In the genomic region with DNA sequence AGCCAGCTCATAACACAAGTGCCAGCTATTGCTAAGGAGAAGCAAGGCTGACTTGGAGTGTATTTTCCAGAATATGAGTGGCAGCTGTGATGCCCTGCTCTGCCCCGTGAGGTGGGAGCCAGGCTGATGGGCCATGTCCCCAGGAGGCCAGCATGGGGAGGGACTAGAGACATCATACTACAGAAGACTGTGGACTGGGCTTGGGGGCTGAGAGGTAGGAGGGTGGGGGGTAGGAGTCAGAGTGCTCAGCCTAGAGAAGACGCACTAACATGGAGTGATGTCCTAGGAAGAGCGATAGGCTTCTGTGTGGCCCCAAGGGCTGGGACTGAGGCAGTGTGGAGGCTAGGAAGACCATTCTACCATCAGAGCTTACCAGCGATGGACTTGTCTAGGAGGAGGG, we compare ENCODE assay signal across 40 cellular contexts.
"Had no signal": no experiment of that assay in that cellular context is flagged by ENCODE, and none has a peak within 500 bp of the region (broad histone marks: within the 10 kb centered on the region; RNA-seq: fewer than 3 reads in every experiment).

No MANE protein-coding gene starts in this region.

- H3K4me1 Mint-ChIP-seq: activated naive CD4-positive, alpha-beta T cell treated with anti-CD3 and anti-CD28 coated beads, Interleukin-2, amount 10 ng/mL, durations not matched to agents 7 days and 5 days; activated naive CD4-positive, alpha-beta T cell treated with anti-CD3 and anti-CD28 coated beads, Interleukin-2, amount 50 U/mL, for 24 hours; activated naive CD8-positive, alpha-beta T cell treated with anti-CD3 and anti-CD28 coated beads for 36 hours; activated naive CD8-positive, alpha-beta T cell treated with anti-CD3 and anti-CD28 coated beads, Interleukin-2, amount 10 ng/mL, durations not matched to agents 7 days and 5 days; activated naive CD8-positive, alpha-beta T cell treated with anti-CD3 and anti-CD28 coated beads, Interleukin-2, amount 50 U/mL, for 24 hours; activated T-helper 17 cell treated with anti-CD3 and anti-CD28 coated beads, Interleukin-2, amount 50 U/mL, for 72 hours; brain; central memory CD8-positive, alpha-beta T cell had no signal

- H3K9me3 ChIP-seq: adrenal gland, ascending aorta, body of pancreas, breast epithelium had no signal

- H3K36me3 ChIP-seq: adrenal gland, ascending aorta, brain microvascular endothelial cell, breast epithelium, cardiac muscle cell had no signal

- H3K4me1 ChIP-seq: adrenal gland, ascending aorta, body of pancreas, breast epithelium had no signal

- DNase-seq: activated effector memory CD4-positive, alpha-beta T cell treated with anti-CD3 and anti-CD28 coated beads, Interleukin-2, amount 50 U/mL, for 16 hours; activated effector memory CD4-positive, alpha-beta T cell treated with Interleukin-2 at 50 U/mL for 16 hours; activated gamma-delta T cell; activated gamma-delta T cell treated with Interleukin-2 at 50 U/mL for 16 hours; activated naive CD4-positive, alpha-beta T cell; activated naive CD4-positive, alpha-beta T cell treated with anti-CD3 and anti-CD28 coated beads for 36 hours; activated naive CD4-positive, alpha-beta T cell treated with anti-CD3 and anti-CD28 coated beads, Interleukin-2, amount 10 ng/mL, durations not matched to agents 7 days and 5 days; activated naive CD4-positive, alpha-beta T cell treated with anti-CD3 and anti-CD28 coated beads, Interleukin-2, amount 50 U/mL, for 16 hours; activated naive CD4-positive, alpha-beta T cell treated with Interleukin-2 at 50 U/mL for 16 hours; activated naive CD8-positive, alpha-beta T cell treated with anti-CD3 and anti-CD28 coated beads for 36 hours; activated naive CD8-positive, alpha-beta T cell treated with anti-CD3 and anti-CD28 coated beads, Interleukin-2, amount 10 ng/mL, durations not matched to agents 7 days and 5 days; activated naive CD8-positive, alpha-beta T cell treated with anti-CD3 and anti-CD28 coated beads, Interleukin-2, amount 50 U/mL, for 24 hours; activated T-cell treated with anti-CD3 and anti-CD28 coated beads, Interleukin-2, amount 50 U/mL, for 1 hour; activated T-cell treated with anti-CD3 and anti-CD28 coated beads, Interleukin-2, amount 50 U/mL, for 24 hours; activated T-cell treated with anti-CD3 and anti-CD28 coated beads, Interleukin-2, amount 50 U/mL, for 4 hours; activated T-cell treated with anti-CD3 and anti-CD28 coated beads, Interleukin-2, amount 50 U/mL, for 48 hours; activated T-cell treated with anti-CD3 and anti-CD28 coated beads, Interleukin-2, amount 50 U/mL, for 72 hours; adrenal gland; amniotic stem cell; amygdala; anterior cingulate cortex; aorta; body of pancreas; brain microvascular endothelial cell; caudate nucleus; central memory CD4-positive, alpha-beta T cell; cerebellar nuclear complex had no signal

- H3K36me3 Mint-ChIP-seq: activated naive CD4-positive, alpha-beta T cell treated with anti-CD3 and anti-CD28 coated beads, Interleukin-2, amount 10 ng/mL, durations not matched to agents 7 days and 5 days; activated naive CD4-positive, alpha-beta T cell treated with anti-CD3 and anti-CD28 coated beads, Interleukin-2, amount 50 U/mL, for 24 hours; activated naive CD4-positive, alpha-beta T cell treated with anti-CD3 and anti-CD28 coated beads, Interleukin-2, amount 50 U/mL, for 72 hours; activated naive CD8-positive, alpha-beta T cell; activated naive CD8-positive, alpha-beta T cell treated with anti-CD3 and anti-CD28 coated beads for 36 hours; activated naive CD8-positive, alpha-beta T cell treated with anti-CD3 and anti-CD28 coated beads, Interleukin-2, amount 10 ng/mL, durations not matched to agents 7 days and 5 days; brain had no signal

- H3K27me3 ChIP-seq: ascending aorta, body of pancreas, brain microvascular endothelial cell, cardiac muscle cell had no signal

- H3K27ac Mint-ChIP-seq: activated naive CD4-positive, alpha-beta T cell treated with anti-CD3 and anti-CD28 coated beads for 36 hours; activated naive CD4-positive, alpha-beta T cell treated with anti-CD3 and anti-CD28 coated beads, Interleukin-2, amount 10 ng/mL, durations not matched to agents 7 days and 5 days; activated naive CD4-positive, alpha-beta T cell treated with anti-CD3 and anti-CD28 coated beads, Interleukin-2, amount 50 U/mL, for 24 hours; activated naive CD4-positive, alpha-beta T cell treated with anti-CD3 and anti-CD28 coated beads, Interleukin-2, amount 50 U/mL, for 72 hours; activated naive CD8-positive, alpha-beta T cell; activated naive CD8-positive, alpha-beta T cell treated with anti-CD3 and anti-CD28 coated beads for 36 hours; activated naive CD8-positive, alpha-beta T cell treated with anti-CD3 and anti-CD28 coated beads, Interleukin-2, amount 10 ng/mL, durations not matched to agents 7 days and 5 days; activated naive CD8-positive, alpha-beta T cell treated with anti-CD3 and anti-CD28 coated beads, Interleukin-2, amount 50 U/mL, for 24 hours; activated T-cell treated with anti-CD3 and anti-CD28 coated beads, Interleukin-2, amount 50 U/mL, for 24 hours; activated T-cell treated with anti-CD3 and anti-CD28 coated beads, Interleukin-2, amount 50 U/mL, for 72 hours; activated T-helper 1 cell treated with anti-CD3 and anti-CD28 coated beads, Interleukin-12 subunit alpha, Interleukin-12 subunit beta, Interleukin-2, Interleukin-4 antibody, amounts not matched to agents 30 ng/mL and 10 ng/mL and 1 ng/mL, durations not matched to agents 14 hours and 24 hours and 36 hours; activated T-helper 17 cell treated with anti-CD3 and anti-CD28 coated beads, Interleukin-2, amount 50 U/mL, for 72 hours; activated T-helper 2 cell treated with anti-CD3 and anti-CD28 coated beads, Interferon-gamma antibody, Interleukin-2, Interleukin-4, amounts not matched to agents 10 μg/mL and 5 μg/mL and 100 μg/mL, durations not matched to agents 14 hours and 24 hours and 36 hours; brain had no signal

- H3K27me3 Mint-ChIP-seq: activated naive CD4-positive, alpha-beta T cell treated with anti-CD3 and anti-CD28 coated beads, Interleukin-2, amount 10 ng/mL, durations not matched to agents 7 days and 5 days had no signal

- H3K9me3 Mint-ChIP-seq: activated naive CD4-positive, alpha-beta T cell treated with anti-CD3 and anti-CD28 coated beads for 36 hours; activated naive CD4-positive, alpha-beta T cell treated with anti-CD3 and anti-CD28 coated beads, Interleukin-2, amount 10 ng/mL, durations not matched to agents 7 days and 5 days; activated naive CD4-positive, alpha-beta T cell treated with anti-CD3 and anti-CD28 coated beads, Interleukin-2, amount 50 U/mL, for 24 hours; activated naive CD4-positive, alpha-beta T cell treated with anti-CD3 and anti-CD28 coated beads, Interleukin-2, amount 50 U/mL, for 72 hours; activated naive CD8-positive, alpha-beta T cell treated with anti-CD3 and anti-CD28 coated beads for 36 hours; activated naive CD8-positive, alpha-beta T cell treated with anti-CD3 and anti-CD28 coated beads, Interleukin-2, amount 10 ng/mL, durations not matched to agents 7 days and 5 days; activated naive CD8-positive, alpha-beta T cell treated with anti-CD3 and anti-CD28 coated beads, Interleukin-2, amount 50 U/mL, for 24 hours; activated T-cell treated with anti-CD3 and anti-CD28 coated beads, Interleukin-2, amount 50 U/mL, for 24 hours; activated T-cell treated with anti-CD3 and anti-CD28 coated beads, Interleukin-2, amount 50 U/mL, for 4 hours; activated T-cell treated with anti-CD3 and anti-CD28 coated beads, Interleukin-2, amount 50 U/mL, for 72 hours; activated T-helper 1 cell treated with anti-CD3 and anti-CD28 coated beads, Interleukin-12 subunit alpha, Interleukin-12 subunit beta, Interleukin-2, Interleukin-4 antibody, amounts not matched to agents 30 ng/mL and 10 ng/mL and 1 ng/mL, durations not matched to agents 14 hours and 24 hours and 36 hours; activated T-helper 17 cell treated with anti-CD3 and anti-CD28 coated beads, Interleukin-2, amount 50 U/mL, for 72 hours; activated T-helper 2 cell treated with anti-CD3 and anti-CD28 coated beads, Interferon-gamma antibody, Interleukin-2, Interleukin-4, amounts not matched to agents 10 μg/mL and 5 μg/mL and 100 μg/mL, durations not matched to agents 14 hours and 24 hours and 36 hours; brain; central memory CD8-positive, alpha-beta T cell had no signal

- H3K4me3 ChIP-seq: adrenal gland, ascending aorta, body of pancreas, breast epithelium, cardiac muscle cell had no signal

- H3K4me3 Mint-ChIP-seq: activated naive CD4-positive, alpha-beta T cell treated with anti-CD3 and anti-CD28 coated beads for 36 hours; activated naive CD4-positive, alpha-beta T cell treated with anti-CD3 and anti-CD28 coated beads, Interleukin-2, amount 10 ng/mL, durations not matched to agents 7 days and 5 days; activated naive CD4-positive, alpha-beta T cell treated with anti-CD3 and anti-CD28 coated beads, Interleukin-2, amount 50 U/mL, for 24 hours; activated naive CD8-positive, alpha-beta T cell; activated naive CD8-positive, alpha-beta T cell treated with anti-CD3 and anti-CD28 coated beads for 36 hours; activated naive CD8-positive, alpha-beta T cell treated with anti-CD3 and anti-CD28 coated beads, Interleukin-2, amount 10 ng/mL, durations not matched to agents 7 days and 5 days; activated naive CD8-positive, alpha-beta T cell treated with anti-CD3 and anti-CD28 coated beads, Interleukin-2, amount 50 U/mL, for 24 hours; activated T-cell treated with anti-CD3 and anti-CD28 coated beads, Interleukin-2, amount 50 U/mL, for 24 hours; activated T-cell treated with anti-CD3 and anti-CD28 coated beads, Interleukin-2, amount 50 U/mL, for 4 hours; activated T-cell treated with anti-CD3 and anti-CD28 coated beads, Interleukin-2, amount 50 U/mL, for 72 hours; activated T-helper 1 cell treated with anti-CD3 and anti-CD28 coated beads, Interleukin-12 subunit alpha, Interleukin-12 subunit beta, Interleukin-2, Interleukin-4 antibody, amounts not matched to agents 30 ng/mL and 10 ng/mL and 1 ng/mL, durations not matched to agents 14 hours and 24 hours and 36 hours; activated T-helper 17 cell treated with anti-CD3 and anti-CD28 coated beads, Interleukin-2, amount 50 U/mL, for 72 hours; brain; central memory CD8-positive, alpha-beta T cell had no signal

- H3K27ac ChIP-seq: adrenal gland, ascending aorta, body of pancreas, brain microvascular endothelial cell, breast epithelium, cardiac muscle cell had no signal

- FAIRE-seq: astrocyte, bronchial epithelial cell had no signal
